Comparison of ENCODE assay signal across 8 cellular contexts in the genomic region with DNA sequence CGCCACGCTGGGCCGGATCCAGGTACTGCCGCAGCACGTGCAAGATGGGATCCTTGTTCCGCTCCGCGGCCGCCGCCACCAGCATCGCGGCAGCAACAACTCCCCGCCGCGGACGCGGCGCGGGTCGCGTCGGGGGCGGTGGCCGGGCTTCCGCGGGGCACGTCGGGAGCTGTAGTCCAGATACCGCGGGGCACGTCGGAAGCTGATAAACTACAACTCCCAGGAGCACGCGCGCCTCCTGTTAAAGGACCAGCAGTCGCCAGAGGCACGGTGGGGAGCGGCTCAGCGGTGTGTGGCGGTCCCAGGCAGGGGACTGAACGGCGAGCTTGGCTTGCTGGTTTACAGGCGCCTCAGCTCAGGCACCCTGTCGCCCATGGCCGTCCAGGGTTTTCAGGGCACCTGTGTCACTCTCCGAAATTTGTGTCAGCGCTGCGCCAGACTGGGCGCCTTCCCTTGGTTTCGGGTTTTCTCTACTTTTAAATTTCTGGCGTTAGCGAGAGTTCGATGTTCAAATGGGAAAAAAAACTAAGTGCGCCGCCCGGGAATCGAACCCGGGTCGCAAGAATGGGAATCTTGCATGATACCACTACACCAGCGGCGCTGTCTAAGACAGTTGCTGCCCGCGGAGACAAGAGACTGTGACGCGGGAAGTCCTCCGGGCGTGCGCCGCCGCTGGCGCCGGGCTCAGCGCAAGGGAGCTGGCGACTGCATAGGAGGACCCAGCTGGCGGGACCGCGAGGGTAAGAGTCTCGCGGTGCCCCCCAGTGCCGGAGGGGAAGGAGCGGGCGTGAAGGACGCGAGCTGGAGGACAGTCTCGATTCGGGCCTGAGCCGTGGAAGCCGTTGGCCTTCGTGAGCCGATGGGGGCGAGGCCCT. TPM values are rescaled to one million over a fixed set of nuclear protein-coding genes. Genes with fewer than 3 reads are reported as not detected.
DNase-seq lines count a peak whose midpoint lies in the region; ATAC-seq, FAIRE-seq and TF ChIP-seq lines count a peak whose summit lies in the region.

Gene METTL26, minus strand, starts transcription at position 100 of the 875 bp plus-strand sequence. Its CDS starts 15 bp downstream, at position 85.

- ATAC-seq in GM21367 (IDR thresholded peaks at IDR 0.05; ENCODE audit: unreplicated experiment): peak; percentile 62
- peak; percentile 86 for ATAC-seq in effector memory CD8-positive, alpha-beta T cell (replicated peaks)

- peak within 1 kb of the TSS; percentile 86 for H2BK15ac ChIP-seq in mesenchymal stem cell (ENCODE audit: low read depth, poor library complexity, severe bottlenecking)

- no peaks in the 10 kb centered on the region for H3K9me3 ChIP-seq in Caco-2
- H3K9me3 ChIP-seq in mesenchymal stem cell (ENCODE audit: control insufficient read depth, low read length): no peaks in the 10 kb centered on the region

- peak within 1 kb of the TSS; percentile 96 for H4K91ac ChIP-seq in mesenchymal stem cell (ENCODE audit: low read length)

- peak within 1 kb of the TSS; percentile 98 for H3K4me2 ChIP-seq in mesenchymal stem cell (ENCODE audit: low read length, poor library complexity, severe bottlenecking)

- H2BK12ac ChIP-seq in mesenchymal stem cell (ENCODE audit: low read length in 2 of 2): peak within 1 kb of the TSS in 1 of 2 experiments; percentile 84

- POLR2A ChIA-PET in Caco-2 (lab: Charles Lee): interaction anchor here (0.8 to 1.1 kb wide), 3 partner anchors 12 to 235 kb away, joined by 3 to 5 read pairs (median 4); partner anchors contain the start of genes DECR2 and WDR90

- TF ChIP-seq CTCF in Caco-2 (IDR thresholded peaks at IDR 0.05; ENCODE audit: insufficient read depth in 1 of 2, low read depth in 1 of 2, low read length in 1 of 2, severe bottlenecking in 1 of 2, unreplicated experiment in 1 of 2): peak in 1 of 2 experiments; percentile 3

- H3K27me3 ChIP-seq in Caco-2 (replicated peaks; ENCODE audit: control insufficient read depth, insufficient read depth, low read length) (no peaks in the 10 kb centered on the region), mesenchymal stem cell (ENCODE audit: control insufficient read depth in 1 of 2, insufficient read depth in 1 of 2, low read length in 2 of 2) (no peaks in the 10 kb centered on the region)

- peak; percentile 97 for FAIRE-seq in HTR-8/SVneo (lab: Jason Lieb, UNC)

- H3K14ac ChIP-seq in mesenchymal stem cell (ENCODE audit: low read length in 2 of 2): peak within 1 kb of the TSS in 1 of 2 experiments; percentile 95

- H3K27ac ChIP-seq in mesenchymal stem cell (ENCODE audit: low read length, poor library complexity, severe bottlenecking): peak within 1 kb of the TSS; percentile 91

- no peaks in the 10 kb centered on the region for H3K4me1 Mint-ChIP-seq in Caco-2 (ENCODE audit: low read depth, unreplicated experiment)
- peaks cover 7 to 9% of the 10 kb centered on the region in 2 donors for H3K4me1 Mint-ChIP-seq in effector memory CD8-positive, alpha-beta T cell (ENCODE audit: low read depth in 2 of 2)

- under 1% methylated on average over 87 of the region's 91 CpGs for WGBS in mesenchymal stem cell

- peak within 1 kb of the TSS; percentile 94 for H4K8ac ChIP-seq in mesenchymal stem cell (ENCODE audit: low read length)

- DNase-seq in Caco-2: peak; percentile 92 to 95
- peak; percentile 95 for DNase-seq in HTR-8/SVneo (ENCODE audit: insufficient read length, low spot score)
- DNase-seq in NOMO-1 treated with DMSO at 0.1 percent for 48 hours (lab: John Stamatoyannopoulos, UW; ENCODE audit: unreplicated experiment): peak; percentile 93
- peak; percentile 84 to 85 for DNase-seq in activated CD8-positive, alpha-beta memory T cell treated with anti-CD3 and anti-CD28 coated beads for 4 hours (ENCODE audit: low read depth in 2 of 2)
- peak; percentile 89 to 94 (median 90) for DNase-seq in effector memory CD8-positive, alpha-beta T cell
- peak; percentile 97 for DNase-seq in mesenchymal stem cell
- DNase-seq in stimulated activated CD8-positive, alpha-beta memory T cell treated with anti-CD3 and anti-CD28 coated beads, Interleukin-12 subunit alpha, Interleukin-12 subunit beta, amount 100 ng/mL, for 24 hours (ENCODE audit: extremely low read depth): peak; percentile 80

- peak within 1 kb of the TSS; percentile 91 for H3K9ac ChIP-seq in mesenchymal stem cell (ENCODE audit: low read length)

- CTCF ChIA-PET in Caco-2 (lab: Charles Lee): interaction anchor here (0.9 to 1.3 kb wide), 2 partner anchors 46 to 109 kb away, joined by 4 to 5 read pairs; partner anchors contain the start of gene CAPN15

- H3K23ac ChIP-seq in mesenchymal stem cell (ENCODE audit: low read length in 2 of 2): peak within 1 kb of the TSS; percentile 90 to 92

- peak within 1 kb of the TSS; percentile 93 for H3K4ac ChIP-seq in mesenchymal stem cell (ENCODE audit: low read depth in 1 of 2, low read length in 2 of 2)

- no peaks in the 10 kb centered on the region for H3K36me3 ChIP-seq in Caco-2 (ENCODE audit: control insufficient read depth, insufficient read depth, low read length)
- peaks cover 3 to 29% of the 10 kb centered on the region in 2 experiments for H3K36me3 ChIP-seq in mesenchymal stem cell (ENCODE audit: control insufficient read depth in 1 of 2, insufficient read depth in 2 of 2, low read depth in 1 of 2, low read length in 2 of 2)

- H2BK120ac ChIP-seq in mesenchymal stem cell (ENCODE audit: low read depth, low read length): peak within 1 kb of the TSS; percentile 64

- peak within 1 kb of the TSS; percentile 85 for H2AFZ ChIP-seq in mesenchymal stem cell (ENCODE audit: low read depth, low read length)

- H3K36me3 Mint-ChIP-seq in Caco-2 (ENCODE audit: insufficient read depth, unreplicated experiment): peaks cover 19% of the 10 kb centered on the region
- H3K36me3 Mint-ChIP-seq in effector memory CD8-positive, alpha-beta T cell (ENCODE audit: insufficient read depth): peaks cover 24% of the 10 kb centered on the region

- H3K27me3 Mint-ChIP-seq in Caco-2 (ENCODE audit: insufficient read depth, unreplicated experiment): no peaks in the 10 kb centered on the region
- peaks cover 0 to 6% of the 10 kb centered on the region in 2 donors for H3K27me3 Mint-ChIP-seq in effector memory CD8-positive, alpha-beta T cell

- intact Hi-C loops in Caco-2 (cut with micrococcal nuclease; ENCODE audit: unreplicated experiment): loop anchor here (2.0 kb wide), 1 partner anchor 48 kb away; no protein-coding TSS in a partner anchor

- peaks cover 19% of the 10 kb centered on the region for H3K79me1 ChIP-seq in mesenchymal stem cell (replicated peaks; ENCODE audit: low read length, poor library complexity, severe bottlenecking)

- H3K4me1 ChIP-seq in Caco-2: peaks cover 10% of the 10 kb centered on the region
- peaks cover 41% of the 10 kb centered on the region for H3K4me1 ChIP-seq in mesenchymal stem cell (ENCODE audit: control insufficient read depth, insufficient read depth, low read depth, low read length)

- peak within 1 kb of the TSS; percentile 93 for H3K4me3 Mint-ChIP-seq in Caco-2 (ENCODE audit: unreplicated experiment)
- peak within 1 kb of the TSS; percentile 98 to 99 for H3K4me3 Mint-ChIP-seq in effector memory CD8-positive, alpha-beta T cell

- TSS peak; percentile 59 for BruUV-seq in Caco-2 (replicated peaks; lab: Mats Ljungman, UMichigan)

- H3K9me3 Mint-ChIP-seq in Caco-2 (ENCODE audit: unreplicated experiment): no peaks in the 10 kb centered on the region
- H3K9me3 Mint-ChIP-seq in effector memory CD8-positive, alpha-beta T cell: peaks cover 0 to 2% of the 10 kb centered on the region in 2 donors

- H2AK5ac ChIP-seq in mesenchymal stem cell (ENCODE audit: low read length, severe bottlenecking): no peak within 1 kb of the TSS

- H3K4me3 ChIP-seq in Caco-2 (ENCODE audit: low read depth, low read length) (peak within 1 kb of the TSS; percentile 73), mesenchymal stem cell (ENCODE audit: insufficient read depth in 1 of 2, low read depth in 1 of 2, low read length in 2 of 2) (peak within 1 kb of the TSS; percentile 81 to 97)

- peak within 1 kb of the TSS; percentile 96 to 97 for H3K18ac ChIP-seq in mesenchymal stem cell (ENCODE audit: low read depth in 1 of 2, low read length in 2 of 2)

- peak within 1 kb of the TSS; percentile 32 for H2BK5ac ChIP-seq in mesenchymal stem cell (ENCODE audit: low read depth, low read length, poor library complexity, severe bottlenecking)

- H3K27ac Mint-ChIP-seq in Caco-2 (ENCODE audit: unreplicated experiment): peak within 1 kb of the TSS; percentile 98
- H3K27ac Mint-ChIP-seq in effector memory CD8-positive, alpha-beta T cell: peak within 1 kb of the TSS; percentile 100

RNA-seq across cellular contexts. Expression of gene METTL26, which starts in this region (rescaled TPM):
- 67.1 and 67.4 TPM in 2 replicates for total RNA-seq in Caco-2 (2022)
- polyA plus RNA-seq in mesenchymal stem cell (2013, experiment 1 of 2): 58.3 TPM
- polyA plus RNA-seq in mesenchymal stem cell (2013, experiment 2 of 2): 56.5 TPM

Comparison
In these comparisons a context has a peak if more than half of its experiments do, and no peak if none do; other contexts are left out.
1. Peak in every context shown above with its lines: DNase-seq, ATAC-seq, H3K4me3 ChIP-seq and H3K27ac ChIP-seq.